ENCODE assay signal across 1 cellular context in the genomic region with DNA sequence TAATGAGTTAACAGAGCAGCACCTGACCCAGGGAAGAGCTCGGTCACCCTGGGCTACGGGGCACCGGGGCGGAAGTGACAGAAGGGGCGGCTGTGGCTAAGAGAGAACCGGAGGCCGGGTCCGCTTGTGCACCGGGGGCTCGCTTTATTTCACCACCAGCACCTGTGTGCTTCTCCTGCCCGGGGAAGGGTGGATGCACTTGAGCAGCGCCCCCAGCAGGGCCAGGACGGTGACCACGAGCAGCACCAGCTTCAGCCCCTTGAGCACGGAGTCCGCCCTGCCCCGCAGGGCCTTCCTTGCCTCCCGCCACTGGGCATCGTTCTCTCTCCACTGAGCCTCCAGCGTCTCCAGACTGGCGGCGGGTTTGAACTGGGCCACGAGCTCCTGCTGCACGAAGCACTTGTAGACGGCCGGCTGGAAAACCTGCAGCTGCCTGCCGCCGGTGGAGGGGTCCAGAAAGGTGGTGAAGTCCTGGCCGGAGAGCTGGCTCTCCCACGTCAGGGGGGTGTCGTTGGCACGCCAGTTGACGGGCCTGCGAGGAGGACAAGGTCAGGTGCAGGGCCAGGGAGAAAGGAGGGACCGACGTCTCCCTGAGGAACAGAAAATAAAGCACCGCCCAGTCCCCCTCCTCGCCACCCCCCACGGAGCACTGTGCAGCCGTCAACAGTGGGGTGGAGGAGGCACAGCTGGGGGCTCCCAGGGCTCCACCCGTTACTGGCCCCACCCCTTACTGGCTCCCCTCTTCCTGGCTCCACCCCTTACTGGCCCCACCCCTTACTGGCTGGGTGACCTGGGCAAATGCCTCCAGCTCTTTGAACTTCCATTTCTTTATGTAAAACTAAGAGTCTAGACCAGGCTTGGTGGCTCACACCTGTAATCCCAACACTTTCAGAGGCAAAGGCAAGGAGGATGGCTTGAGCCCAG.
TF ChIP-seq lines count a peak whose summit lies in the region.

No MANE protein-coding gene starts in this region.

TF ChIP-seq in H1, 55 proteins besides CTCF, POLR2A, EP300 and RAD21:
- no peak for TF ChIP-seq TBP (IDR thresholded peaks at IDR 0.05; ENCODE audit: low read depth, low read length)
- TF ChIP-seq RXRA (IDR thresholded peaks at IDR 0.05; ENCODE audit: insufficient read depth, low read depth, low read length), result no peak
- TF ChIP-seq TCF12 (IDR thresholded peaks at IDR 0.05; ENCODE audit: low read depth, low read length), result no peak
- TF ChIP-seq CBX5 (IDR thresholded peaks at IDR 0.05; ENCODE audit: low read depth, low read length), result no peak
- TF ChIP-seq TAF1 (IDR thresholded peaks at IDR 0.05; ENCODE audit: low read depth, low read length), result no peak
- TF ChIP-seq SRF (IDR thresholded peaks at IDR 0.05; ENCODE audit: low read depth, low read length), result no peak
- no peak for TF ChIP-seq SIN3A (conservative IDR thresholded peaks at IDR 0.05 in 1 of 2, IDR thresholded peaks at IDR 0.05 in 1 of 2; ENCODE audit: low read depth in 1 of 2, low read length in 2 of 2)
- no peak for TF ChIP-seq PHF8 (conservative IDR thresholded peaks at IDR 0.05; ENCODE audit: low read depth, low read length)
- TF ChIP-seq, protein P1, sequence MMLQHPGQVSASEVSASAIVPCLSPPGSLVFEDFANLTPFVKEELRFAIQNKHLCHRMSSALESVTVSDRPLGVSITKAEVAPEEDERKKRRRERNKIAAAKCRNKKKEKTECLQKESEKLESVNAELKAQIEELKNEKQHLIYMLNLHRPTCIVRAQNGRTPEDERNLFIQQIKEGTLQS (IDR thresholded peaks at IDR 0.05; ENCODE audit: insufficient read depth, low read depth, low read length), result no peak
- TF ChIP-seq, protein P2, sequence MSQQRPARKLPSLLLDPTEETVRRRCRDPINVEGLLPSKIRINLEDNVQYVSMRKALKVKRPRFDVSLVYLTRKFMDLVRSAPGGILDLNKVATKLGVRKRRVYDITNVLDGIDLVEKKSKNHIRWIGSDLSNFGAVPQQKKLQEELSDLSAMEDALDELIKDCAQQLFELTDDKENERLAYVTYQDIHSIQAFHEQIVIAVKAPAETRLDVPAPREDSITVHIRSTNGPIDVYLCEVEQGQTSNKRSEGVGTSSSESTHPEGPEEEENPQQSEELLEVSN (IDR thresholded peaks at IDR 0.05), result peak; percentile 51
- TF ChIP-seq SUZ12 (IDR thresholded peaks at IDR 0.05; ENCODE audit: low read length), result no peak
- no peak for TF ChIP-seq SP1 (IDR thresholded peaks at IDR 0.05; ENCODE audit: low read depth, low read length)
- TF ChIP-seq POLR2AphosphoS5 (IDR thresholded peaks at IDR 0.05; ENCODE audit: low read depth, low read length), result no peak
- TF ChIP-seq RBBP5 (IDR thresholded peaks at IDR 0.05; ENCODE audit: borderline replicate concordance, low read depth, low read length), result 0 out of 2 replicates have a peak, but pooled peaks have one; percentile 29
- no peak for TF ChIP-seq CREB1 (IDR thresholded peaks at IDR 0.05)
- no peak for TF ChIP-seq BRCA1 (IDR thresholded peaks at IDR 0.05; ENCODE audit: low read depth, low read length)
TF ChIP-seq in H1: peak in this region for 2.
